Comparison of ENCODE assay signal across 1 cellular context in the genomic region with DNA sequence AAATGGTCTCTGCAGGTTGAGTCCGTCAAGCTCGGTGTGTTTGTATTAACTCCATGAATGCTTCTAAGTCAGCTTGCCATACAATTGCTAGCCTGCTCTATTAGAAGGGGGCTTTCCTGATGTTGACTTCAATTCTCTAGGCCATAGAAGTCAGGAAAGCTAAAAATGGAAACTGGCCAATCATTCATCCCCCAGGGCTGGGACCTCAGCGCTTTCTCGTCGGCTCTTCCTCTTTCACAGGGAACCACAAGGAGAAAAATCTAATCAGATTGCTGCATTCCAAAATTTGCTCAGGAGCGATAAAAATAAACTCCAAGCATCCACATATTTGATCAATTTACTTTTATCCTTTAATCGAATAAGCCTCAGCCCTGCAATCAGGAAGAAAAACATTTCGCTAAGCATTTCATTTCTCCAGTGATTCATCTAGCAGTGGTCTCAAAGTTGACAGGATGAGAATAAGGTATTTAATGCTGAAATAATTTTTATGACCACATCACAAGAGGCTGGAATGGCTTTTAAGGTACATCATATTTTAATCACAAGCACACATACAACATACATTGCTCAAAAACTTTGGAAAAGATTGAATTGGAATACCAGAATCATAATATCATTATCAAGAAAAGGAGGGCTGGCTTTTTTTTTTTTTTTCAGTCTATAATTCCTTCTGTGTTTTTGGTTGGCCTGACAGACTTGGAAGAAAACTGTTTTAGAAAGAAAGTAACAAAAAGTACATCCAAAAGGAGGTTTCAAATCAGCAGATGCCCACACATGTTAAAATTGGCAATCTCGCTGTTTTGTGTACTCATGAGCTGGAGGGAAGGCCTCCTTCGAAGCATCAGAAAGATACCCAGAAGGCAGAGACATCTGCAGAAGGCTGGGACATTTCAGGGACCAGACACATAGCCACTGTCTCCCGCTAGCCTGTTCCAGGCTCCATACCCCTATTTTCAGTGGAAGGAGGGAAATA.
TF ChIP-seq lines count a peak whose summit lies in the region.

No MANE protein-coding gene starts in this region.

TF ChIP-seq in SK-N-SH, 30 proteins besides CTCF, POLR2A, EP300 and RAD21 (continued from another document):
- TF ChIP-seq, protein P1, sequence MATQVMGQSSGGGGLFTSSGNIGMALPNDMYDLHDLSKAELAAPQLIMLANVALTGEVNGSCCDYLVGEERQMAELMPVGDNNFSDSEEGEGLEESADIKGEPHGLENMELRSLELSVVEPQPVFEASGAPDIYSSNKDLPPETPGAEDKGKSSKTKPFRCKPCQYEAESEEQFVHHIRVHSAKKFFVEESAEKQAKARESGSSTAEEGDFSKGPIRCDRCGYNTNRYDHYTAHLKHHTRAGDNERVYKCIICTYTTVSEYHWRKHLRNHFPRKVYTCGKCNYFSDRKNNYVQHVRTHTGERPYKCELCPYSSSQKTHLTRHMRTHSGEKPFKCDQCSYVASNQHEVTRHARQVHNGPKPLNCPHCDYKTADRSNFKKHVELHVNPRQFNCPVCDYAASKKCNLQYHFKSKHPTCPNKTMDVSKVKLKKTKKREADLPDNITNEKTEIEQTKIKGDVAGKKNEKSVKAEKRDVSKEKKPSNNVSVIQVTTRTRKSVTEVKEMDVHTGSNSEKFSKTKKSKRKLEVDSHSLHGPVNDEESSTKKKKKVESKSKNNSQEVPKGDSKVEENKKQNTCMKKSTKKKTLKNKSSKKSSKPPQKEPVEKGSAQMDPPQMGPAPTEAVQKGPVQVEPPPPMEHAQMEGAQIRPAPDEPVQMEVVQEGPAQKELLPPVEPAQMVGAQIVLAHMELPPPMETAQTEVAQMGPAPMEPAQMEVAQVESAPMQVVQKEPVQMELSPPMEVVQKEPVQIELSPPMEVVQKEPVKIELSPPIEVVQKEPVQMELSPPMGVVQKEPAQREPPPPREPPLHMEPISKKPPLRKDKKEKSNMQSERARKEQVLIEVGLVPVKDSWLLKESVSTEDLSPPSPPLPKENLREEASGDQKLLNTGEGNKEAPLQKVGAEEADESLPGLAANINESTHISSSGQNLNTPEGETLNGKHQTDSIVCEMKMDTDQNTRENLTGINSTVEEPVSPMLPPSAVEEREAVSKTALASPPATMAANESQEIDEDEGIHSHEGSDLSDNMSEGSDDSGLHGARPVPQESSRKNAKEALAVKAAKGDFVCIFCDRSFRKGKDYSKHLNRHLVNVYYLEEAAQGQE (IDR thresholded peaks at IDR 0.05; ENCODE audit: low read depth, low read length), result no peak
- TF ChIP-seq USF1 (IDR thresholded peaks at IDR 0.05; ENCODE audit: borderline replicate concordance, low read depth) (no peak), RCOR1 (IDR thresholded peaks at IDR 0.05; ENCODE audit: low read length) (no peak), MXI1 (IDR thresholded peaks at IDR 0.05; ENCODE audit: low read depth, low read length) (no peak), SIN3A (IDR thresholded peaks at IDR 0.05; ENCODE audit: borderline replicate concordance, low read depth, low read length) (no peak), IRF3 (IDR thresholded peaks at IDR 0.05; ENCODE audit: low read depth, low read length) (no peak), MAX (IDR thresholded peaks at IDR 0.05; ENCODE audit: low read depth) (no peak), FOXJ3 (CRISPR knock-in tag; IDR thresholded peaks at IDR 0.05) (no peak), GATA2 (CRISPR knock-in tag; IDR thresholded peaks at IDR 0.05) (no peak), NFIC (IDR thresholded peaks at IDR 0.05; ENCODE audit: borderline replicate concordance) (peak; percentile 13; the same call in 1 of the 2 replicates), POLR2AphosphoS5 (IDR thresholded peaks at IDR 0.05; ENCODE audit: low read depth, low read length) (peak; percentile 49; the same call in 1 of the 2 replicates), TEAD4 (IDR thresholded peaks at IDR 0.05; ENCODE audit: borderline replicate concordance, insufficient read depth) (0 out of 2 replicates have a peak, but pooled peaks have one; percentile 26), FOSL2 (IDR thresholded peaks at IDR 0.05; ENCODE audit: borderline replicate concordance, low read depth) (peak; percentile 35; the same call in 1 of the 2 replicates)
- TF ChIP-seq, protein P2, sequence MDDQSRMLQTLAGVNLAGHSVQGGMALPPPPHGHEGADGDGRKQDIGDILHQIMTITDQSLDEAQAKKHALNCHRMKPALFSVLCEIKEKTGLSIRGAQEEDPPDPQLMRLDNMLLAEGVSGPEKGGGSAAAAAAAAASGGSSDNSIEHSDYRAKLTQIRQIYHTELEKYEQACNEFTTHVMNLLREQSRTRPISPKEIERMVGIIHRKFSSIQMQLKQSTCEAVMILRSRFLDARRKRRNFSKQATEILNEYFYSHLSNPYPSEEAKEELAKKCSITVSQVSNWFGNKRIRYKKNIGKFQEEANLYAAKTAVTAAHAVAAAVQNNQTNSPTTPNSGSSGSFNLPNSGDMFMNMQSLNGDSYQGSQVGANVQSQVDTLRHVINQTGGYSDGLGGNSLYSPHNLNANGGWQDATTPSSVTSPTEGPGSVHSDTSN (IDR thresholded peaks at IDR 0.05), result peak; percentile 60
